13 cellular contexts compared by ENCODE assay signal in genomic region chr15:63906266-63906584, GRCh38.
DNase-seq lines count a peak whose midpoint lies in the region; ATAC-seq lines count a peak whose summit lies in the region.
"Had no signal": no experiment of that assay in that cellular context is flagged by ENCODE, and none has a peak within 500 bp of the region (broad histone marks: within the 10 kb centered on the region; RNA-seq: fewer than 3 reads in every experiment).

No MANE protein-coding gene starts in this region.

- H3K9me3 ChIP-seq in Karpas-422 (ENCODE audit: low read length) (no peaks in the 10 kb centered on the region), skeletal muscle tissue (ENCODE audit: control insufficient read depth in 3 of 3, low read length in 3 of 3) (no peaks in the 10 kb centered on the region)
- H3K9me3 ChIP-seq: esophagus squamous epithelium had no signal

- POLR2A ChIA-PET in activated CD4-positive, alpha-beta T cell treated with anti-CD3 and anti-CD28 coated beads for 36 hours (lab: Charles Lee): interaction anchor here (0.6 kb wide), 1 partner anchor 212 kb away, joined by 4 read pairs; no protein-coding TSS in a partner anchor

- no peak overlapping the region for H3K4me2 ChIP-seq in Karpas-422 (ENCODE audit: low read depth, low read length, poor library complexity, severe bottlenecking)

- H3K4me3 ChIP-seq in Karpas-422 (ENCODE audit: low read length): no peak overlapping the region
- no peak overlapping the region for H3K4me3 ChIP-seq in skeletal muscle tissue (ENCODE audit: low read length in 3 of 3)
- H3K4me3 ChIP-seq: esophagus squamous epithelium had no signal

- H3K27ac ChIP-seq in Karpas-422 (ENCODE audit: low read length): peak overlapping the region; percentile 97
- H3K27ac ChIP-seq in skeletal muscle tissue (ENCODE audit: low read depth, low read length): peak overlapping the region; percentile 34

- peak; percentile 16 for ATAC-seq in activated CD4-positive, alpha-beta T cell treated with anti-CD3 and anti-CD28 coated beads for 36 hours
- no peak for ATAC-seq in central memory CD8-positive, alpha-beta T cell (replicated peaks; ENCODE audit: extremely low read depth, poor library complexity, severe bottlenecking)

- no peaks in the 10 kb centered on the region for H4K20me1 ChIP-seq in Karpas-422 (ENCODE audit: insufficient read depth, low read depth, low read length)

- H3K79me2 ChIP-seq in Karpas-422 (ENCODE audit: low read length): no peaks in the 10 kb centered on the region

- H3K27me3 ChIP-seq in Karpas-422 (ENCODE audit: low read length): no peaks in the 10 kb centered on the region
- H3K27me3 ChIP-seq in skeletal muscle tissue (ENCODE audit: control insufficient read depth in 3 of 3, insufficient read depth in 3 of 3, low read length in 3 of 3): no peaks in the 10 kb centered on the region
- H3K27me3 ChIP-seq: esophagus squamous epithelium had no signal

- CTCF ChIA-PET in activated CD4-positive, alpha-beta T cell treated with anti-CD3 and anti-CD28 coated beads for 36 hours (lab: Charles Lee): interaction anchor here (1.8 to 3.7 kb wide), 2 partner anchors 14 to 154 kb away, joined by 6 to 11 read pairs; no protein-coding TSS in a partner anchor

- peaks cover 16% of the 10 kb centered on the region for H3K4me1 Mint-ChIP-seq in activated CD4-positive, alpha-beta T cell treated with anti-CD3 and anti-CD28 coated beads for 36 hours
- peaks cover 30% of the 10 kb centered on the region for H3K4me1 Mint-ChIP-seq in central memory CD8-positive, alpha-beta T cell

- H3K9ac ChIP-seq in Karpas-422 (ENCODE audit: low read length): peak overlapping the region; percentile 33
- peak overlapping the region in 1 of 3 donors; percentile 12 for H3K9ac ChIP-seq in skeletal muscle tissue (ENCODE audit: low read depth in 1 of 3, low read length in 3 of 3)

- no peaks in the 10 kb centered on the region for H3K36me3 Mint-ChIP-seq in activated CD4-positive, alpha-beta T cell treated with anti-CD3 and anti-CD28 coated beads for 36 hours (ENCODE audit: low read depth)
- H3K36me3 Mint-ChIP-seq in central memory CD8-positive, alpha-beta T cell (ENCODE audit: insufficient read depth): peaks cover 5% of the 10 kb centered on the region

- intact Hi-C loops in activated CD4-positive, alpha-beta T cell treated with anti-CD3 and anti-CD28 coated beads for 36 hours (cut with DNase I, micrococcal nuclease): no loop called here

- H2AFZ ChIP-seq in Karpas-422 (ENCODE audit: low read length): no peak overlapping the region

- peaks cover 62% of the 10 kb centered on the region for H3K4me1 ChIP-seq in Karpas-422 (ENCODE audit: low read length)
- peaks cover 54 to 55% (median 55%) of the 10 kb centered on the region in 3 donors for H3K4me1 ChIP-seq in skeletal muscle tissue (ENCODE audit: control insufficient read depth in 3 of 3, insufficient read depth in 3 of 3, low read length in 3 of 3)

- DNase-seq in activated CD4-positive, alpha-beta T cell treated with anti-CD3 and anti-CD28 coated beads for 36 hours: no peak
- no peak for DNase-seq in activated CD4-positive, alpha-beta T cell treated with anti-CD3 and anti-CD28 coated beads, Interleukin-2, amount 50 U/mL, for 48 hours
- DNase-seq in Karpas-422: no peak
- DNase-seq in central memory CD8-positive, alpha-beta T cell (ENCODE audit: low spot score in 2 of 2): no peak
- DNase-seq in NCI-H446 treated with DMSO at 0.1 percent for 48 hours (lab: John Stamatoyannopoulos, UW): no peak
- DNase-seq in medulla oblongata (ENCODE audit: extremely low spot score): no peak
- no peak for DNase-seq in COLO668 (lab: John Stamatoyannopoulos, UW; ENCODE audit: unreplicated experiment)
- DNase-seq: aorta, esophagus squamous epithelium, NCI-H1436 treated with DMSO at 0.1 percent for 48 hours, NCI-H526, RPMI8226 had no signal

- H3K4me3 Mint-ChIP-seq in activated CD4-positive, alpha-beta T cell treated with anti-CD3 and anti-CD28 coated beads for 36 hours: no peak overlapping the region
- H3K4me3 Mint-ChIP-seq in central memory CD8-positive, alpha-beta T cell: peak overlapping the region; percentile 36

- peak overlapping the region; percentile 29 for H3K27ac Mint-ChIP-seq in activated CD4-positive, alpha-beta T cell treated with anti-CD3 and anti-CD28 coated beads for 36 hours
- H3K27ac Mint-ChIP-seq in central memory CD8-positive, alpha-beta T cell (ENCODE audit: low read depth): peak overlapping the region; percentile 98

- no peaks in the 10 kb centered on the region for H3K27me3 Mint-ChIP-seq in activated CD4-positive, alpha-beta T cell treated with anti-CD3 and anti-CD28 coated beads for 36 hours
- H3K27me3 Mint-ChIP-seq in central memory CD8-positive, alpha-beta T cell: no peaks in the 10 kb centered on the region

- no peaks in the 10 kb centered on the region for H3K9me3 Mint-ChIP-seq in activated CD4-positive, alpha-beta T cell treated with anti-CD3 and anti-CD28 coated beads for 36 hours (ENCODE audit: low read depth)
- no peaks in the 10 kb centered on the region for H3K9me3 Mint-ChIP-seq in central memory CD8-positive, alpha-beta T cell

- no peaks in the 10 kb centered on the region for H3K9me2 ChIP-seq in Karpas-422 (replicated peaks; ENCODE audit: insufficient read depth, low read length)

- H3K36me3 ChIP-seq in Karpas-422 (ENCODE audit: insufficient read depth, low read length) (no peaks in the 10 kb centered on the region), skeletal muscle tissue (ENCODE audit: control insufficient read depth in 3 of 3, insufficient read depth in 3 of 3, low read length in 3 of 3) (peaks cover 0 to 3% (median 2%) of the 10 kb centered on the region in 3 donors)
- H3K36me3 ChIP-seq: esophagus squamous epithelium had no signal
